Comparison of ENCODE assay signal across 21 cellular contexts in the genomic region with DNA sequence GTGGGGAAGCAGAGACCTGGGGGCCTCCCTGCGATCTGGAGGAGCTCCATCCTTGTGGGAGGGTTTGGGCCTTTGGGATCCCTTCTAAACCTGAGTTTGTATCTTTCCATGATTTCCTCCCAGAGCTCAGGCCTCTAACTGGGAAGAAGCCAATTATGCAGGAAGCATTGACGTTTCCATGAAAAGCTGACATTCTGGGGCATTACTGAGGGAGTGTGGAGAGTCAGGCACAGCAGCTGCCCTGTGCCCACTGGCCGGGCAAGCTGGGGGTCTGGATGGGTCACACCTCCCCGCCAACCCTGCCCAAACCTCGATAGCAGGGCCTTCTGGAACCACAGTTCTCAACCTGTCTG.
"Had no signal": no experiment of that assay in that cellular context is flagged by ENCODE, and none has a peak within 500 bp of the region (broad histone marks: within the 10 kb centered on the region; RNA-seq: fewer than 3 reads in every experiment).

No MANE protein-coding gene starts in this region.

- ATAC-seq: foreskin keratinocyte; lower lobe of right lung; natural killer cell treated with Interleukin-12 subunit alpha and Interleukin-12 subunit beta and Interleukin-15 and Interleukin-18, amount 100 ng/mL, for 72 hours; stimulated activated naive CD8-positive, alpha-beta T cell treated with anti-CD3 and anti-CD28 coated beads, Interleukin-15, Interleukin-2, amounts not matched to agents 100 U/mL and 50 U/mL, for 24 hours had no signal

- H3K9me3 ChIP-seq: lower lobe of right lung, suprapubic skin, tibial artery, upper lobe of left lung, uterus had no signal

- H3K4me3 Mint-ChIP-seq: central memory CD8-positive, alpha-beta T cell; memory B cell; mesothelial cell of epicardium; natural killer cell treated with Interleukin-12 subunit alpha and Interleukin-12 subunit beta and Interleukin-15 and Interleukin-18, amount 100 ng/mL, for 72 hours; neural progenitor cell had no signal

- H3K4me3 ChIP-seq: lower lobe of right lung, neural progenitor cell, smooth muscle cell, suprapubic skin, tibial artery, upper lobe of left lung, uterus had no signal

- H3K4me1 Mint-ChIP-seq: central memory CD8-positive, alpha-beta T cell; memory B cell had no signal

- H3K27me3 ChIP-seq: neural progenitor cell, suprapubic skin, upper lobe of left lung, uterus had no signal

- H3K4me1 ChIP-seq: foreskin keratinocyte, neural progenitor cell, suprapubic skin, tibial artery, uterus had no signal

- H3K27ac Mint-ChIP-seq: memory B cell; mesothelial cell of epicardium; natural killer cell treated with Interleukin-12 subunit alpha and Interleukin-12 subunit beta and Interleukin-15 and Interleukin-18, amount 100 ng/mL, for 72 hours; neural progenitor cell had no signal

- H3K9me3 Mint-ChIP-seq: central memory CD8-positive, alpha-beta T cell; mesothelial cell of epicardium; natural killer cell treated with Interleukin-12 subunit alpha and Interleukin-12 subunit beta and Interleukin-15 and Interleukin-18, amount 100 ng/mL, for 72 hours; neural progenitor cell had no signal

- H3K27ac ChIP-seq: epithelial cell of prostate, foreskin keratinocyte, lower lobe of right lung, neural progenitor cell, suprapubic skin, tibial artery, upper lobe of left lung had no signal

- DNase-seq: cortex of kidney; effector memory CD4-positive, alpha-beta T cell; head of caudate nucleus; hypothalamus; kidney glomerular epithelial cell; lower lobe of right lung; occipital lobe; stimulated activated CD4-positive, alpha-beta T cell treated with anti-CD3 and anti-CD28 coated beads, Interleukin-2, amount 100 ng/mL, for 48 hours; stimulated activated naive CD8-positive, alpha-beta T cell treated with anti-CD3 and anti-CD28 coated beads, Interleukin-15, Interleukin-2, amounts not matched to agents 100 U/mL and 50 U/mL, for 24 hours; tibial artery had no signal

- H3K36me3 Mint-ChIP-seq: memory B cell; mesothelial cell of epicardium; natural killer cell treated with Interleukin-12 subunit alpha and Interleukin-12 subunit beta and Interleukin-15 and Interleukin-18, amount 100 ng/mL, for 72 hours; neural progenitor cell had no signal

- H3K36me3 ChIP-seq: lower lobe of right lung, neural progenitor cell, suprapubic skin, tibial artery, upper lobe of left lung, uterus had no signal
